Comparison of ENCODE assay signal across 27 cellular contexts in genomic region chr1:154833841-154834240, GRCh38.
"Had no signal": no experiment of that assay in that cellular context is flagged by ENCODE, and none has a peak within 500 bp of the region (broad histone marks: within the 10 kb centered on the region; RNA-seq: fewer than 3 reads in every experiment).

No MANE protein-coding gene starts in this region.

- H3K4me3 ChIP-seq: SK-N-MC had no signal

- ATAC-seq: activated CD4-positive, CD25-positive, alpha-beta regulatory T cell treated with anti-CD3 and anti-CD28 coated beads, Interleukin-2, amount 50 U/mL, for 24 hours; activated CD8-positive, alpha-beta T cell treated with anti-CD3 and anti-CD28 coated beads for 36 hours; activated T-cell treated with anti-CD3 and anti-CD28 coated beads, Interleukin-2, amount 50 U/mL, for 72 hours; Panc1; Right ventricle myocardium inferior; T-cell had no signal

- DNase-seq: activated CD4-positive, alpha-beta T cell treated with anti-CD3 and anti-CD28 coated beads for 4 hours; activated CD8-positive, alpha-beta memory T cell treated with anti-CD3 and anti-CD28 coated beads, Interleukin-2, amount 50 U/mL, for 4 hours; activated CD8-positive, alpha-beta T cell treated with anti-CD3 and anti-CD28 coated beads for 36 hours; activated gamma-delta T cell treated with Interleukin-2 at 50 U/mL for 16 hours; activated naive CD4-positive, alpha-beta T cell treated with anti-CD3 and anti-CD28 coated beads, Interleukin-2, amount 10 ng/mL, durations not matched to agents 7 days and 5 days; activated naive CD8-positive, alpha-beta T cell treated with anti-CD3 and anti-CD28 coated beads for 36 hours; activated T-cell treated with anti-CD3 and anti-CD28 coated beads, Interleukin-2, amount 50 U/mL, for 72 hours; Kasumi-1; KBM-7; NCI-H1105 treated with DMSO at 0.1 percent for 48 hours; NCI-H1436 treated with DMSO at 0.1 percent for 48 hours; NCI-H187; NCI-H2081; NCI-H446 treated with DMSO at 0.1 percent for 48 hours; NCI-H524 treated with DMSO at 0.1 percent for 48 hours; NCI-H748 treated with DMSO at 0.1 percent for 48 hours; NK-92 treated with Interleukin-12 subunit alpha and Interleukin-12 subunit beta, amount 100 ng/mL, for 24 hours; OCI-M1; RPMI8226; T-cell; T-helper 2 cell; T1000; WERI-Rb-1 had no signal

- H3K27ac ChIP-seq: SK-N-MC, WERI-Rb-1 had no signal

- H3K36me3 ChIP-seq: WERI-Rb-1 had no signal
